19 cellular contexts compared by ENCODE assay signal in the genomic region with DNA sequence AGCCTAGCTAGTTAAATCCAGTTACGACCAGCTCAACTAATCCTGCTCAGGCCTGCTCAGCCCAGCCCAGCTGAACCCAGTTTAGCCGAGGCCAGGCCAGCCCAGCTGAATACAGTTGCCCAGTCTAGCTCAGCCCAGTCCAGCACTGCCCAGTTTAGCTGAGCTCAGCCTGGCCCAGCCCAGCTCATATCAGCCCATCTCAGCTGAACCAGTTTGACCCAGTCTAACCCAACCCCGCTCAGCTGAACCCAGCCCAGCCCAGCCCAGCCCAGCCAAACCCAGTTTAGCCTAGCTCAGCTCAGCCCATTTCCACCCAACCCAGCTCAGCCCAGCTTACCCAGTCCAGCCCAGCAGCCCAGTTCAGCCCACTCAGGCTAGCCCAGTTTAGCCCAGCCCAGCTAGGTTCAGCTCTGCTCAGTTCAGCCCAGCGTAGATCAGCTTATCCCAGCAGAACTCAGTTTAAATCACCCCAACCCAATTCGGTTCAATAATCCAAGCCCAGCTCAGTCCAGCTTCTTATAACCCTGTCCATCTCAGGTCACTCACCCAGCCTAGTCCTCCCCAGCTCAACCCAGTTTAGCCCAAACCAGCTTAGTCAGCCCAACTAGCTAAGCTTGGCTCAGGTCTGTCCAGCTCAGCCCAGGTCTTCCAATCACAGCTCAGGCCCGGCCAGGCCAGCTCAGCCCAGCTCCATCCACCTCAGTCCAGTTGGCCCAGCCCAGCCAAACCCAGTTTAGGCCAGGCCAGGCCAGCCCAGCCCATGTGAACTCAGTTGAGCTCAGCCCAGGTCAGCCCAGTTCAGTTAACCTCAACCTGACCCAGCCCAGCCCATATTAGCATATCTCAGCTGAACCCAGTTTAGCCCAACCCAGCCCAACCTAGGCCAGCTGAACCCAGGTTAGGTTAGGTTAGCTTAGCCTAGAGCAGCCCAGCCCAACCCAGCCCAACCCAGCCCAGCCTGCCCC.
DNase-seq lines count a peak whose midpoint lies in the region; ATAC-seq and TF ChIP-seq lines count a peak whose summit lies in the region.
"Had no signal": no experiment of that assay in that cellular context is flagged by ENCODE, and none has a peak within 500 bp of the region (broad histone marks: within the 10 kb centered on the region; RNA-seq: fewer than 3 reads in every experiment).

No MANE protein-coding gene starts in this region.

- no peak overlapping the region for H3K27ac ChIP-seq in vagina
- H3K27ac ChIP-seq: epithelial cell of prostate, VCaP had no signal

- no peaks in the 10 kb centered on the region for H3K36me3 Mint-ChIP-seq in activated naive CD8-positive, alpha-beta T cell treated with anti-CD3 and anti-CD28 coated beads, Interleukin-2, amount 50 U/mL, for 24 hours (ENCODE audit: low read depth)
- H3K36me3 Mint-ChIP-seq in activated naive CD8-positive, alpha-beta T cell treated with anti-CD3 and anti-CD28 coated beads for 36 hours, result no peaks in the 10 kb centered on the region

- ATAC-seq in activated naive CD8-positive, alpha-beta T cell treated with anti-CD3 and anti-CD28 coated beads, Interleukin-2, amount 50 U/mL, for 24 hours, result no peak
- no peak for ATAC-seq in GM21786 (IDR thresholded peaks at IDR 0.05; ENCODE audit: unreplicated experiment)
- ATAC-seq: GM12878, Panc1 had no signal

- no peaks in the 10 kb centered on the region for H3K27me3 ChIP-seq in vagina

- H3K36me3 ChIP-seq in vagina, result no peaks in the 10 kb centered on the region

- no peak for DNase-seq in activated naive CD8-positive, alpha-beta T cell treated with anti-CD3 and anti-CD28 coated beads, Interleukin-2, amount 50 U/mL, for 24 hours
- no peak for DNase-seq in activated naive CD8-positive, alpha-beta T cell treated with anti-CD3 and anti-CD28 coated beads for 36 hours
- DNase-seq in OCI-M1 (lab: John Stamatoyannopoulos, UW) (peak; percentile 33), islet precursor cell (peak; percentile 31), vagina (ENCODE audit: extremely low spot score in 2 of 2) (peak; percentile 58 to 72), GM13977 (ENCODE audit: low spot score) (no peak), medulla oblongata (ENCODE audit: extremely low spot score) (no peak)
- DNase-seq: activated naive CD4-positive, alpha-beta T cell; cortex of kidney; H9; MM.1S; NCI-H2029 treated with DMSO at 0.1 percent for 48 hours; NCI-H526 treated with DMSO at 0.1 percent for 48 hours had no signal

- in situ Hi-C loops in GM13977 (cut with MboI; ENCODE audit: low pct_unique_long_range_greater_than_20kb, low sequenced_read_pairs, unreplicated experiment), result no loop called here

- no peak for TF ChIP-seq POLR2A in vagina (IDR thresholded peaks at IDR 0.05)

- peak overlapping the region; percentile 9 for H3K27ac Mint-ChIP-seq in activated naive CD8-positive, alpha-beta T cell treated with anti-CD3 and anti-CD28 coated beads, Interleukin-2, amount 50 U/mL, for 24 hours
- no peak overlapping the region for H3K27ac Mint-ChIP-seq in activated naive CD8-positive, alpha-beta T cell treated with anti-CD3 and anti-CD28 coated beads for 36 hours
- H3K27ac Mint-ChIP-seq: H9 had no signal

- H3K9me3 ChIP-seq in vagina, result no peaks in the 10 kb centered on the region

- no peaks in the 10 kb centered on the region for H3K9me3 Mint-ChIP-seq in activated naive CD8-positive, alpha-beta T cell treated with anti-CD3 and anti-CD28 coated beads, Interleukin-2, amount 50 U/mL, for 24 hours
- no peaks in the 10 kb centered on the region for H3K9me3 Mint-ChIP-seq in activated naive CD8-positive, alpha-beta T cell treated with anti-CD3 and anti-CD28 coated beads for 36 hours

- no peaks in the 10 kb centered on the region for H3K4me1 Mint-ChIP-seq in activated naive CD8-positive, alpha-beta T cell treated with anti-CD3 and anti-CD28 coated beads, Interleukin-2, amount 50 U/mL, for 24 hours
- H3K4me1 Mint-ChIP-seq in activated naive CD8-positive, alpha-beta T cell treated with anti-CD3 and anti-CD28 coated beads for 36 hours, result no peaks in the 10 kb centered on the region
- H3K4me1 Mint-ChIP-seq: H9 had no signal

- no peaks in the 10 kb centered on the region for H3K4me1 ChIP-seq in vagina

- intact Hi-C loops in vagina (cut with DNase I), result no loop called here

- no peak overlapping the region for H3K4me3 ChIP-seq in vagina
- H3K4me3 ChIP-seq: GM12878, lung had no signal

- H3K27me3 Mint-ChIP-seq in activated naive CD8-positive, alpha-beta T cell treated with anti-CD3 and anti-CD28 coated beads, Interleukin-2, amount 50 U/mL, for 24 hours, result no peaks in the 10 kb centered on the region
- H3K27me3 Mint-ChIP-seq in activated naive CD8-positive, alpha-beta T cell treated with anti-CD3 and anti-CD28 coated beads for 36 hours, result no peaks in the 10 kb centered on the region

- TF ChIP-seq CTCF in vagina (IDR thresholded peaks at IDR 0.05) (no peak), GM13977 (IDR thresholded peaks at IDR 0.05; ENCODE audit: extremely low read depth, insufficient read depth, missing control alignments) (no peak)

- H3K4me3 Mint-ChIP-seq in activated naive CD8-positive, alpha-beta T cell treated with anti-CD3 and anti-CD28 coated beads, Interleukin-2, amount 50 U/mL, for 24 hours, result no peak overlapping the region
- no peak overlapping the region for H3K4me3 Mint-ChIP-seq in activated naive CD8-positive, alpha-beta T cell treated with anti-CD3 and anti-CD28 coated beads for 36 hours
- H3K4me3 Mint-ChIP-seq: H9 had no signal

Comparison
In these comparisons a context has a peak if more than half of its experiments do, and no peak if none do; other contexts are left out.
1. DNase-seq: peak in OCI-M1 (single experiment), islet precursor cell (single experiment) and vagina (2 of 2); none in activated naive CD8-positive, alpha-beta T cell treated with anti-CD3 and anti-CD28 coated beads, Interleukin-2, amount 50 U/mL, for 24 hours (single experiment), activated naive CD8-positive, alpha-beta T cell treated with anti-CD3 and anti-CD28 coated beads for 36 hours (single experiment), GM13977 (single experiment) and medulla oblongata (single experiment).